2 cellular contexts compared by ENCODE assay signal in the genomic region with DNA sequence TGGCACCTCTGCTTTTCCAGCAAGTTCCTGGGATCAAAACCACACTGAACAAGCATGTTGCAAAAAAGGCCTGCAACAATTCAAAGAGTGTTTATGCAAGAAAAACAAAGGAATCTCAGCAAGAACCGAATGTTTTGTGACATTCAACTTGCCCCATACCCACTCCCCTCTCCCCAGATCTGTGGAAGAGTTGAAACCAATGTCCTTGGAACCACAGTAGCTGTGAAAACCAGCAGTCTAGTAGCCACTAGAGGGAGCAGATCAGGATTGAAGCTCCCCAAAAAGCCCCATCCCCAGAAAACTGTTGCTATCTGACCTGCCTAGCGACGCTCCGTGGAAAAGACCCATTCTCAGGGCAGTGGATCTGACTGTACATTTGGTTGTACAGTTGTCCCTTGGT.
TF ChIP-seq lines count a peak whose summit lies in the region.

No MANE protein-coding gene starts in this region.

TF ChIP-seq in SK-N-SH, 30 proteins besides CTCF, POLR2A, EP300 and RAD21 (continued from another document):
- TF ChIP-seq, protein P1, sequence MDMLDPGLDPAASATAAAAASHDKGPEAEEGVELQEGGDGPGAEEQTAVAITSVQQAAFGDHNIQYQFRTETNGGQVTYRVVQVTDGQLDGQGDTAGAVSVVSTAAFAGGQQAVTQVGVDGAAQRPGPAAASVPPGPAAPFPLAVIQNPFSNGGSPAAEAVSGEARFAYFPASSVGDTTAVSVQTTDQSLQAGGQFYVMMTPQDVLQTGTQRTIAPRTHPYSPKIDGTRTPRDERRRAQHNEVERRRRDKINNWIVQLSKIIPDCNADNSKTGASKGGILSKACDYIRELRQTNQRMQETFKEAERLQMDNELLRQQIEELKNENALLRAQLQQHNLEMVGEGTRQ (IDR thresholded peaks at IDR 0.05; ENCODE audit: borderline replicate concordance, low read depth, low read length) = no peak
- no peak for TF ChIP-seq SIN3A (IDR thresholded peaks at IDR 0.05; ENCODE audit: borderline replicate concordance, low read depth, low read length)
- no peak for TF ChIP-seq SMC3 (IDR thresholded peaks at IDR 0.05; ENCODE audit: low read depth, low read length)
- no peak for TF ChIP-seq FOSL2 (IDR thresholded peaks at IDR 0.05; ENCODE audit: borderline replicate concordance, low read depth)
- TF ChIP-seq MEF2A (IDR thresholded peaks at IDR 0.05; ENCODE audit: borderline replicate concordance, low read depth) = no peak
- TF ChIP-seq, protein P2, sequence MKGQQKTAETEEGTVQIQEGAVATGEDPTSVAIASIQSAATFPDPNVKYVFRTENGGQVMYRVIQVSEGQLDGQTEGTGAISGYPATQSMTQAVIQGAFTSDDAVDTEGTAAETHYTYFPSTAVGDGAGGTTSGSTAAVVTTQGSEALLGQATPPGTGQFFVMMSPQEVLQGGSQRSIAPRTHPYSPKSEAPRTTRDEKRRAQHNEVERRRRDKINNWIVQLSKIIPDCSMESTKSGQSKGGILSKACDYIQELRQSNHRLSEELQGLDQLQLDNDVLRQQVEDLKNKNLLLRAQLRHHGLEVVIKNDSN (IDR thresholded peaks at IDR 0.05; ENCODE audit: borderline replicate concordance, low read depth) = no peak
- TF ChIP-seq POLR2AphosphoS5 (IDR thresholded peaks at IDR 0.05; ENCODE audit: low read depth, low read length) = no peak
- no peak for TF ChIP-seq RXRA (IDR thresholded peaks at IDR 0.05; ENCODE audit: borderline replicate concordance, low read depth)
- TF ChIP-seq ELF1 (IDR thresholded peaks at IDR 0.05) = no peak
- TF ChIP-seq GABPA (IDR thresholded peaks at IDR 0.05; ENCODE audit: low read depth) = no peak
- no peak for TF ChIP-seq GATA2 (CRISPR knock-in tag; IDR thresholded peaks at IDR 0.05)

TF ChIP-seq in SK-N-SH treated with all-trans-retinoic acid at 6 μM for 48 hours, 23 proteins besides CTCF, POLR2A, EP300 and RAD21:
- TF ChIP-seq, protein P3, sequence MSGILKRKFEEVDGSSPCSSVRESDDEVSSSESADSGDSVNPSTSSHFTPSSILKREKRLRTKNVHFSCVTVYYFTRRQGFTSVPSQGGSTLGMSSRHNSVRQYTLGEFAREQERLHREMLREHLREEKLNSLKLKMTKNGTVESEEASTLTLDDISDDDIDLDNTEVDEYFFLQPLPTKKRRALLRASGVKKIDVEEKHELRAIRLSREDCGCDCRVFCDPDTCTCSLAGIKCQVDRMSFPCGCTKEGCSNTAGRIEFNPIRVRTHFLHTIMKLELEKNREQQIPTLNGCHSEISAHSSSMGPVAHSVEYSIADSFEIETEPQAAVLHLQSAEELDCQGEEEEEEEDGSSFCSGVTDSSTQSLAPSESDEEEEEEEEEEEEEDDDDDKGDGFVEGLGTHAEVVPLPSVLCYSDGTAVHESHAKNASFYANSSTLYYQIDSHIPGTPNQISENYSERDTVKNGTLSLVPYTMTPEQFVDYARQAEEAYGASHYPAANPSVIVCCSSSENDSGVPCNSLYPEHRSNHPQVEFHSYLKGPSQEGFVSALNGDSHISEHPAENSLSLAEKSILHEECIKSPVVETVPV (CRISPR knock-in tag; IDR thresholded peaks at IDR 0.05) = no peak
- no peak for TF ChIP-seq ZNF8 (CRISPR knock-in tag; IDR thresholded peaks at IDR 0.05)
- TF ChIP-seq GLIS3 (CRISPR knock-in tag; IDR thresholded peaks at IDR 0.05) = no peak
- no peak for TF ChIP-seq ZNF565 (CRISPR knock-in tag; conservative IDR thresholded peaks at IDR 0.05; ENCODE audit: low read depth)
- no peak for TF ChIP-seq TOX (CRISPR knock-in tag; IDR thresholded peaks at IDR 0.05; ENCODE audit: borderline replicate concordance)
